In genomic region chr7:118872568-118872967, GRCh38 we compare ENCODE assay signal across 20 cellular contexts.
DNase-seq lines count a peak whose midpoint lies in the region; ATAC-seq and TF ChIP-seq lines count a peak whose summit lies in the region.
"Had no signal": no experiment of that assay in that cellular context is flagged by ENCODE, and none has a peak within 500 bp of the region (broad histone marks: within the 10 kb centered on the region; RNA-seq: fewer than 3 reads in every experiment).

No MANE protein-coding gene starts in this region.

- DNase-seq in NCI-H1092 treated with DMSO at 0.1 percent for 48 hours (lab: John Stamatoyannopoulos, UW) (peak; percentile 11), NCI-H1092 (lab: John Stamatoyannopoulos, UW) (no peak), NCI-H226 (peak; percentile 41), endodermal cell (no peak), omental fat pad (ENCODE audit: low spot score) (no peak), substantia nigra (lab: John Stamatoyannopoulos, UW) (no peak)
- no peak for DNase-seq in activated naive CD4-positive, alpha-beta T cell (lab: John Stamatoyannopoulos, UW)
- DNase-seq: 8988T; activated CD4-positive, alpha-beta T cell treated with anti-CD3 and anti-CD28 coated beads, Interleukin-2, amount 10 ng/mL, durations not matched to agents 7 days and 5 days; activated naive CD4-positive, alpha-beta T cell treated with anti-CD3 and anti-CD28 coated beads for 36 hours; cortex of kidney; DND-41; GOT3; KBM-7; NCI-H1436 treated with DMSO at 0.1 percent for 48 hours had no signal

- peak overlapping the region; percentile 86 for H3K27ac Mint-ChIP-seq in endodermal cell
- H3K27ac Mint-ChIP-seq: activated CD4-positive, alpha-beta T cell treated with anti-CD3 and anti-CD28 coated beads, Interleukin-2, amount 10 ng/mL, durations not matched to agents 7 days and 5 days; activated naive CD4-positive, alpha-beta T cell treated with anti-CD3 and anti-CD28 coated beads for 36 hours; natural killer cell treated with Interleukin-12 subunit alpha and Interleukin-12 subunit beta and Interleukin-15 and Interleukin-18, amount 100 ng/mL, for 72 hours; stimulated activated memory B cell treated with anti-CD40 and anti-IgM and Interleukin-4, amounts not matched to agents 10 μg/mL and 1 μg/mL and 100 μg/mL, for 72 hours; type B pancreatic cell had no signal

- H3K9ac ChIP-seq in endodermal cell (ENCODE audit: extremely low read depth, low read length, poor library complexity, severe bottlenecking) = no peak overlapping the region
- H3K9ac ChIP-seq: BLaER1 treated with 17β-estradiol and CSF1 and Interleukin-3, amounts not matched to agents 10 nM and 100 nM had no signal

- H3K36me3 Mint-ChIP-seq in endodermal cell (ENCODE audit: low read depth) = no peaks in the 10 kb centered on the region
- H3K36me3 Mint-ChIP-seq: natural killer cell treated with Interleukin-12 subunit alpha and Interleukin-12 subunit beta and Interleukin-15 and Interleukin-18, amount 100 ng/mL, for 72 hours; stimulated activated memory B cell treated with anti-CD40 and anti-IgM and Interleukin-4, amounts not matched to agents 10 μg/mL and 1 μg/mL and 100 μg/mL, for 72 hours; type B pancreatic cell had no signal

- 49 to 66% methylated on average over 3 of the region's 3 CpGs for WGBS in endodermal cell (ENCODE audit: insufficient coverage in 1 of 2, insufficient read length in 1 of 2), 2 experiments

- H3K9me3 ChIP-seq in endodermal cell (ENCODE audit: control insufficient read depth, low read length) = peaks cover 5% of the 10 kb centered on the region
- H3K9me3 ChIP-seq: BLaER1 treated with 17β-estradiol and CSF1 and Interleukin-3, amounts not matched to agents 10 nM and 100 nM had no signal

- H3K27ac ChIP-seq in endodermal cell (ENCODE audit: low read depth, low read length) (no peak overlapping the region), substantia nigra (ENCODE audit: low read depth, low read length, poor library complexity, severe bottlenecking) (no peak overlapping the region)
- H3K27ac ChIP-seq: BLaER1 treated with 17β-estradiol and CSF1 and Interleukin-3, amounts not matched to agents 10 nM and 100 nM had no signal

- H3K9me3 Mint-ChIP-seq in endodermal cell = no peaks in the 10 kb centered on the region
- H3K9me3 Mint-ChIP-seq: activated CD4-positive, alpha-beta T cell treated with anti-CD3 and anti-CD28 coated beads, Interleukin-2, amount 10 ng/mL, durations not matched to agents 7 days and 5 days; activated naive CD4-positive, alpha-beta T cell treated with anti-CD3 and anti-CD28 coated beads for 36 hours; stimulated activated memory B cell treated with anti-CD40 and anti-IgM and Interleukin-4, amounts not matched to agents 10 μg/mL and 1 μg/mL and 100 μg/mL, for 72 hours; type B pancreatic cell had no signal

- H3K4me1 ChIP-seq in endodermal cell (ENCODE audit: control insufficient read depth, insufficient read depth, low read length) = peaks cover 11% of the 10 kb centered on the region

- peaks cover 56% of the 10 kb centered on the region for H3K4me1 Mint-ChIP-seq in endodermal cell
- H3K4me1 Mint-ChIP-seq: activated CD4-positive, alpha-beta T cell treated with anti-CD3 and anti-CD28 coated beads, Interleukin-2, amount 10 ng/mL, durations not matched to agents 7 days and 5 days; stimulated activated memory B cell treated with anti-CD40 and anti-IgM and Interleukin-4, amounts not matched to agents 10 μg/mL and 1 μg/mL and 100 μg/mL, for 72 hours had no signal

- no peaks in the 10 kb centered on the region for H3K27me3 Mint-ChIP-seq in endodermal cell (ENCODE audit: insufficient read depth)
- H3K27me3 Mint-ChIP-seq: activated CD4-positive, alpha-beta T cell treated with anti-CD3 and anti-CD28 coated beads, Interleukin-2, amount 10 ng/mL, durations not matched to agents 7 days and 5 days; natural killer cell treated with Interleukin-12 subunit alpha and Interleukin-12 subunit beta and Interleukin-15 and Interleukin-18, amount 100 ng/mL, for 72 hours; stimulated activated memory B cell treated with anti-CD40 and anti-IgM and Interleukin-4, amounts not matched to agents 10 μg/mL and 1 μg/mL and 100 μg/mL, for 72 hours; type B pancreatic cell had no signal

- ATAC-seq in omental fat pad (ENCODE audit: low FRiP score) = peak; percentile 86
- no peak for ATAC-seq in HG02884 (IDR thresholded peaks at IDR 0.05; ENCODE audit: unreplicated experiment)
- ATAC-seq: natural killer cell treated with Interleukin-12 subunit alpha and Interleukin-12 subunit beta and Interleukin-15 and Interleukin-18, amount 100 ng/mL, for 72 hours; stimulated activated memory B cell treated with anti-CD40 and anti-IgM and Interleukin-4, amounts not matched to agents 10 μg/mL and 1 μg/mL and 100 μg/mL, for 72 hours had no signal

- peak overlapping the region; percentile 6 for H3K4me3 Mint-ChIP-seq in endodermal cell
- H3K4me3 Mint-ChIP-seq: activated CD4-positive, alpha-beta T cell treated with anti-CD3 and anti-CD28 coated beads, Interleukin-2, amount 10 ng/mL, durations not matched to agents 7 days and 5 days; activated naive CD4-positive, alpha-beta T cell treated with anti-CD3 and anti-CD28 coated beads for 36 hours; natural killer cell treated with Interleukin-12 subunit alpha and Interleukin-12 subunit beta and Interleukin-15 and Interleukin-18, amount 100 ng/mL, for 72 hours; stimulated activated memory B cell treated with anti-CD40 and anti-IgM and Interleukin-4, amounts not matched to agents 10 μg/mL and 1 μg/mL and 100 μg/mL, for 72 hours; type B pancreatic cell had no signal

- TF ChIP-seq CTCF in endodermal cell (conservative IDR thresholded peaks at IDR 0.05) (no peak), omental fat pad (IDR thresholded peaks at IDR 0.05) (no peak)

- no peaks in the 10 kb centered on the region for H3K27me3 ChIP-seq in endodermal cell (ENCODE audit: control insufficient read depth, insufficient read depth, low read length, poor library complexity, severe bottlenecking)
- H3K27me3 ChIP-seq: BLaER1 treated with 17β-estradiol and CSF1 and Interleukin-3, amounts not matched to agents 10 nM and 100 nM had no signal

- no peaks in the 10 kb centered on the region for H3K36me3 ChIP-seq in endodermal cell (ENCODE audit: control insufficient read depth, insufficient read depth, low read length)
- H3K36me3 ChIP-seq: BLaER1 treated with 17β-estradiol and CSF1 and Interleukin-3, amounts not matched to agents 10 nM and 100 nM had no signal

- no peak overlapping the region for H3K4me3 ChIP-seq in endodermal cell (ENCODE audit: low read length)
- H3K4me3 ChIP-seq: BLaER1 treated with 17β-estradiol and CSF1 and Interleukin-3, amounts not matched to agents 10 nM and 100 nM had no signal

Comparison
In these comparisons a context has a peak if more than half of its experiments do, and no peak if none do; other contexts are left out.
1. DNase-seq: peak in NCI-H1092 treated with DMSO at 0.1 percent for 48 hours (single experiment) and NCI-H226 (single experiment); none in NCI-H1092 (single experiment), endodermal cell (single experiment), omental fat pad (single experiment), substantia nigra (0 of 49) and activated naive CD4-positive, alpha-beta T cell (0 of 4).